ENCODE assay signal across 28 cellular contexts in genomic region chr9:133108794-133109641, GRCh38. TPM values are rescaled to one million over a fixed set of nuclear protein-coding genes. Genes with fewer than 3 reads are reported as not detected.
A peak's percentile ranks its signal among the peaks of the same experiment; 100 is the strongest.
DNase-seq lines count a peak whose midpoint lies in the region; ATAC-seq, FAIRE-seq and TF ChIP-seq lines count a peak whose summit lies in the region.
"Had no signal": no experiment of that assay in that cellular context is flagged by ENCODE, and none has a peak within 500 bp of the region (broad histone marks: within the 10 kb centered on the region; RNA-seq: fewer than 3 reads in every experiment).

No MANE protein-coding gene starts in this region.

- POLR2A ChIA-PET in CD4-positive, alpha-beta T cell (lab: Charles Lee), result interaction anchor here (1.0 to 1.5 kb wide), 3 partner anchors 36 to 40 kb away, joined by 3 read pairs; no protein-coding TSS in a partner anchor

- no peak for TF ChIP-seq POLR2A in testis (IDR thresholded peaks at IDR 0.05)

- H3K4me1 Mint-ChIP-seq in CD4-positive, alpha-beta T cell (ENCODE audit: low read depth), result peaks cover 9% of the 10 kb centered on the region
- H3K4me1 Mint-ChIP-seq in immature natural killer cell, result peaks cover 23 to 31% of the 10 kb centered on the region in 2 donors
- H3K4me1 Mint-ChIP-seq: endodermal cell had no signal

- peak in 1 of 10 experiments; percentile 2 for DNase-seq in CD4-positive, alpha-beta T cell
- DNase-seq in RWPE2 (ENCODE audit: low spot score) (peak; percentile 64), immature natural killer cell (no peak), pancreas (peak in 4 of 6 donors; percentile 34 to 62 (median 46)), amniotic stem cell (lab: John Stamatoyannopoulos, UW) (no peak), putamen (ENCODE audit: low spot score) (no peak), testis (no peak)
- DNase-seq: activated CD4-positive, alpha-beta T cell treated with anti-CD3 and anti-CD28 coated beads, Interleukin-2, amount 10 ng/mL, durations not matched to agents 24 days and 14 days; Calu3; DND-41; endodermal cell; foreskin melanocyte; hippocampal formation; NCI-H1048; NCI-H187; NCI-H526 treated with DMSO at 0.1 percent for 48 hours; stimulated activated CD4-positive, alpha-beta T cell treated with anti-CD3 and anti-CD28 coated beads, Interleukin-4, amount 100 ng/mL, for 1 hour; stimulated activated naive CD8-positive, alpha-beta T cell treated with anti-CD3 and anti-CD28 coated beads, Interleukin-15, Interleukin-2, amounts not matched to agents 100 U/mL and 50 U/mL, for 24 hours had no signal

- no peak for FAIRE-seq in pancreas (lab: Jason Lieb, UNC)
- FAIRE-seq: colon, RCC 7860 had no signal

- peak overlapping the region; percentile 30 for H3K27ac Mint-ChIP-seq in CD4-positive, alpha-beta T cell
- peak overlapping the region in 5 of 6 donors; percentile 40 to 96 (median 49) for H3K27ac Mint-ChIP-seq in immature natural killer cell
- H3K27ac Mint-ChIP-seq: activated CD4-positive, alpha-beta T cell treated with anti-CD3 and anti-CD28 coated beads, Interleukin-2, amount 10 ng/mL, durations not matched to agents 24 days and 14 days; activated T-helper 2 cell treated with anti-CD3 and anti-CD28 coated beads, Interferon-gamma antibody, Interleukin-2, Interleukin-4, amounts not matched to agents 10 μg/mL and 5 μg/mL and 100 μg/mL, durations not matched to agents 14 hours and 24 hours and 36 hours; endodermal cell; T-helper 1 cell treated with Interleukin-12 subunit alpha and Interleukin-12 subunit beta and Interleukin-4 antibody, amounts not matched to agents 30 μg/mL and 1 μg/mL, for 36 hours had no signal

- TF ChIP-seq CTCF in CD4-positive, alpha-beta T cell (IDR thresholded peaks at IDR 0.05), result no peak
- TF ChIP-seq CTCF in RWPE2 (IDR thresholded peaks at IDR 0.05; ENCODE audit: poor library complexity, severe bottlenecking), result no peak
- no peak for TF ChIP-seq CTCF in pancreas (IDR thresholded peaks at IDR 0.05)
- TF ChIP-seq CTCF in testis (IDR thresholded peaks at IDR 0.05), result no peak

- H3K4me3 Mint-ChIP-seq in CD4-positive, alpha-beta T cell, result no peak overlapping the region
- H3K4me3 Mint-ChIP-seq in immature natural killer cell, result no peak overlapping the region
- H3K4me3 Mint-ChIP-seq: activated CD4-positive, alpha-beta T cell treated with anti-CD3 and anti-CD28 coated beads, Interleukin-2, amount 10 ng/mL, durations not matched to agents 24 days and 14 days; endodermal cell; neural crest cell; T-helper 1 cell treated with Interleukin-12 subunit alpha and Interleukin-12 subunit beta and Interleukin-4 antibody, amounts not matched to agents 30 μg/mL and 1 μg/mL, for 36 hours had no signal

- H3K27ac ChIP-seq in CD4-positive, alpha-beta T cell (ENCODE audit: low read depth, low read length), result no peak overlapping the region
- no peak overlapping the region for H3K27ac ChIP-seq in RWPE2 (ENCODE audit: poor library complexity, severe bottlenecking)
- H3K27ac ChIP-seq in pancreas, result no peak overlapping the region
- no peak overlapping the region for H3K27ac ChIP-seq in testis
- H3K27ac ChIP-seq: body of pancreas, C4-2B, esophagus muscularis mucosa, SK-N-MC had no signal

- intact Hi-C loops in CD4-positive, alpha-beta T cell (cut with DNase I, micrococcal nuclease), result no loop called here
- intact Hi-C loops in pancreas (cut with DNase I), result loop anchor here in 1 of 3 donors (5.0 kb wide), 1 partner anchor 33 kb away; no protein-coding TSS in a partner anchor
- intact Hi-C loops in testis (cut with DNase I; ENCODE audit: low total_unique reads), result no loop called here

- no peaks in the 10 kb centered on the region for H3K9me3 Mint-ChIP-seq in CD4-positive, alpha-beta T cell
- H3K9me3 Mint-ChIP-seq in immature natural killer cell, result no peaks in the 10 kb centered on the region
- H3K9me3 Mint-ChIP-seq: activated CD4-positive, alpha-beta T cell treated with anti-CD3 and anti-CD28 coated beads, Interleukin-2, amount 10 ng/mL, durations not matched to agents 24 days and 14 days; activated T-helper 2 cell treated with anti-CD3 and anti-CD28 coated beads, Interferon-gamma antibody, Interleukin-2, Interleukin-4, amounts not matched to agents 10 μg/mL and 5 μg/mL and 100 μg/mL, durations not matched to agents 14 hours and 24 hours and 36 hours; endodermal cell; neural crest cell; T-helper 1 cell treated with Interleukin-12 subunit alpha and Interleukin-12 subunit beta and Interleukin-4 antibody, amounts not matched to agents 30 μg/mL and 1 μg/mL, for 36 hours had no signal

- H3K9me3 ChIP-seq in CD4-positive, alpha-beta T cell (ENCODE audit: control insufficient read depth, low read length), result no peaks in the 10 kb centered on the region
- H3K9me3 ChIP-seq in RWPE2 (ENCODE audit: severe bottlenecking) (no peaks in the 10 kb centered on the region), pancreas (no peaks in the 10 kb centered on the region), testis (no peaks in the 10 kb centered on the region)
- H3K9me3 ChIP-seq: body of pancreas, esophagus muscularis mucosa had no signal

- H3K4me3 ChIP-seq in RWPE2 (ENCODE audit: severe bottlenecking) (no peak overlapping the region), pancreas (no peak overlapping the region), testis (no peak overlapping the region)
- H3K4me3 ChIP-seq: body of pancreas, esophagus muscularis mucosa, SK-N-MC had no signal

- H3K36me3 ChIP-seq in RWPE2 (ENCODE audit: low read depth) (peaks cover 27% of the 10 kb centered on the region), pancreas (peaks cover 4 to 50% (median 42%) of the 10 kb centered on the region in 3 donors), testis (ENCODE audit: low read depth, missing control alignments) (no peaks in the 10 kb centered on the region)

- peaks cover 66% of the 10 kb centered on the region for H3K36me3 Mint-ChIP-seq in CD4-positive, alpha-beta T cell (ENCODE audit: low read depth)
- peaks cover 9 to 17% (median 9%) of the 10 kb centered on the region in 3 donors for H3K36me3 Mint-ChIP-seq in immature natural killer cell

- H3K4me1 ChIP-seq in RWPE2 (ENCODE audit: insufficient read depth, poor library complexity, severe bottlenecking) (no peaks in the 10 kb centered on the region), pancreas (peaks cover 0 to 12% (median 9%) of the 10 kb centered on the region in 3 donors), testis (peaks cover 13% of the 10 kb centered on the region)

- no peak for ATAC-seq in CD4-positive, alpha-beta T cell (ENCODE audit: poor library complexity)
- ATAC-seq in RWPE2 (ENCODE audit: low read depth) (no peak), pancreas (no peak)
- ATAC-seq: body of pancreas; HCT116; stimulated activated naive CD8-positive, alpha-beta T cell treated with anti-CD3 and anti-CD28 coated beads, Interleukin-15, Interleukin-2, amounts not matched to agents 100 U/mL and 50 U/mL, for 24 hours had no signal

- WGBS in pancreas, 2 donors, result 92 to 95% methylated on average over 18 to 19 of the region's 19 CpGs
- 80 to 94% methylated on average over 12 to 19 of the region's 19 CpGs for WGBS in testis, 2 donors

- no peaks in the 10 kb centered on the region for H3K27me3 Mint-ChIP-seq in CD4-positive, alpha-beta T cell
- peaks cover 0 to 12% (median 6%) of the 10 kb centered on the region in 3 donors for H3K27me3 Mint-ChIP-seq in immature natural killer cell (ENCODE audit: low read depth in 3 of 3)
- H3K27me3 Mint-ChIP-seq: activated CD4-positive, alpha-beta T cell treated with anti-CD3 and anti-CD28 coated beads, Interleukin-2, amount 10 ng/mL, durations not matched to agents 24 days and 14 days had no signal

- CTCF ChIA-PET in CD4-positive, alpha-beta T cell (lab: Charles Lee), result interaction anchor here (0.6 kb wide), 1 partner anchor 52 kb away, joined by 3 read pairs; no protein-coding TSS in a partner anchor

- no peaks in the 10 kb centered on the region for H3K27me3 ChIP-seq in CD4-positive, alpha-beta T cell (ENCODE audit: control insufficient read depth, insufficient read depth, low read length)
- H3K27me3 ChIP-seq in RWPE2 (ENCODE audit: insufficient read depth, poor library complexity, severe bottlenecking) (no peaks in the 10 kb centered on the region), pancreas (no peaks in the 10 kb centered on the region), testis (no peaks in the 10 kb centered on the region)
- H3K27me3 ChIP-seq: body of pancreas, esophagus muscularis mucosa had no signal

RNA-seq across cellular contexts. Expression of gene RALGDS, which starts 12.0 kb away (rescaled TPM):
- 100 to 1,000 TPM; 166 to 168 TPM for total RNA-seq in CD4-positive, alpha-beta T cell
- polyA plus RNA-seq in immature natural killer cell, result 10 to 100 TPM; 31.2 to 68.8 (median 31.6) TPM
- total RNA-seq in pancreas, result 10 to 100 TPM; 16.1 to 31.9 (median 20.3) TPM
- 10 to 100 TPM; 56.0 to 69.7 TPM for polyA plus RNA-seq in pancreas
- 10 to 100 TPM; 32.5 to 42.4 TPM for total RNA-seq in testis
- polyA plus RNA-seq in testis (ENCODE audit: insufficient read depth, low read depth, low replicate concordance), result 23.0 TPM

RNA-seq across cellular contexts. Expression of gene CEL, which starts 47.2 kb away (rescaled TPM):
- under 1 TPM; 0.16 to 0.39 TPM for total RNA-seq in CD4-positive, alpha-beta T cell
- polyA plus RNA-seq in immature natural killer cell (not detected), pancreas (1,000 to 10,000 TPM; 2,560 to 4,565 TPM), testis (ENCODE audit: insufficient read depth, low read depth, low replicate concordance) (2.1 TPM)
- total RNA-seq in pancreas (over 10,000 TPM; 11,290 to 24,413 (median 19,239) TPM), testis (1 to 10 TPM; 2.4 to 2.6 TPM)

RNA-seq across cellular contexts. Expression of gene GBGT1, which starts 54.7 kb away (rescaled TPM):
- total RNA-seq in CD4-positive, alpha-beta T cell, result 1 to 10 TPM; 1.3 to 1.8 TPM
- polyA plus RNA-seq in immature natural killer cell (not detected), pancreas (1 to 10 TPM; 4.5 to 4.6 TPM), testis (ENCODE audit: insufficient read depth, low read depth, low replicate concordance) (4.0 TPM)
- total RNA-seq in pancreas (10 to 100 TPM in 1 of 6 donors, 1 to 10 TPM in 5; 1.5 to 11.9 (median 3.1) TPM), testis (10 to 100 TPM in 1 of 2 donors, 1 to 10 TPM in 1; 5.6 to 11.2 TPM)
- total RNA-seq: Calu3 had no signal

Comparison
In these comparisons a context has a peak if more than half of its experiments do, and no peak if none do; other contexts are left out.
1. DNase-seq: peak in RWPE2 (single experiment) and pancreas (4 of 6); none in immature natural killer cell (0 of 3), amniotic stem cell (single experiment), putamen (single experiment) and testis (single experiment).
2. RNA of gene CEL, which starts 47.2 kb away (total RNA-seq): 11,290 to 24,413 TPM in pancreas; 2.4 to 2.6 TPM in testis and 0.16 to 0.39 TPM in CD4-positive, alpha-beta T cell; every median in the first group is over 1,000 times any median in the second.